In genomic region chr12:102917026-102917787, GRCh38 we compare ENCODE assay signal across 1 cellular context.
TF ChIP-seq lines count a peak whose summit lies in the region.

PAH (minus strand) TSS chr12:102917244; CDS start chr12:102917130, 114 bp downstream.

TF ChIP-seq in HepG2, 621 proteins besides CTCF, POLR2A, EP300 and RAD21 (continued from another document and continues in another):
- TF ChIP-seq ARID4A (CRISPR knock-in tag; IDR thresholded peaks at IDR 0.05; ENCODE audit: borderline replicate concordance) (peak; percentile 87; the same call in 1 of the 2 replicates), RBFOX2 (IDR thresholded peaks at IDR 0.05; ENCODE audit: low read depth, low read length) (peak; percentile 57; the same call in 1 of the 2 replicates), BRCA1 (CRISPR knock-in tag; IDR thresholded peaks at IDR 0.05) (no peak; the same call in 1 of the 2 replicates), ZNF20 (CRISPR knock-in tag; IDR thresholded peaks at IDR 0.05) (no peak), ZNF44 (CRISPR knock-in tag; IDR thresholded peaks at IDR 0.05) (0 out of 2 replicates have a peak, but pooled peaks have one; percentile 57), BCLAF1 (IDR thresholded peaks at IDR 0.05) (no peak), ZMAT5 (CRISPR knock-in tag; IDR thresholded peaks at IDR 0.05; ENCODE audit: borderline replicate concordance, low read depth) (no peak), EED (CRISPR knock-in tag; IDR thresholded peaks at IDR 0.05) (peak; percentile 64; the same call in 1 of the 2 replicates), KAT2B (IDR thresholded peaks at IDR 0.05; ENCODE audit: borderline replicate concordance, low read depth, low read length) (no peak), ZNF597 (CRISPR knock-in tag; IDR thresholded peaks at IDR 0.05) (no peak), KMT2A (CRISPR knock-in tag; IDR thresholded peaks at IDR 0.05) (peak; percentile 39; the same call in 1 of the 2 replicates), MIER3 (CRISPR knock-in tag; IDR thresholded peaks at IDR 0.05; ENCODE audit: borderline replicate concordance) (no peak), ZNF510 (CRISPR knock-in tag; IDR thresholded peaks at IDR 0.05; ENCODE audit: low read depth) (no peak), PITX1 (CRISPR knock-in tag; IDR thresholded peaks at IDR 0.05) (peak; percentile 54; the same call in 1 of the 2 replicates), ATM (IDR thresholded peaks at IDR 0.05; ENCODE audit: borderline replicate concordance) (no peak), SSRP1 (CRISPR knock-in tag; IDR thresholded peaks at IDR 0.05) (peak; percentile 48; the same call in 1 of the 2 replicates), ZFAT (CRISPR knock-in tag; conservative IDR thresholded peaks at IDR 0.05) (no peak), PCBP2 (optimal IDR thresholded peaks at IDR 0.05; ENCODE audit: low read depth, low read length, poor library complexity, severe bottlenecking) (no peak), HNF1A (IDR thresholded peaks at IDR 0.05; ENCODE audit: low read depth) (peak; percentile 37; the same call in 1 of the 2 replicates), HNF1A (CRISPR knock-in tag; IDR thresholded peaks at IDR 0.05; ENCODE audit: borderline replicate concordance) (peak; percentile 85; the same call in 1 of the 2 replicates), ZNF768 (CRISPR knock-in tag; IDR thresholded peaks at IDR 0.05) (0 out of 2 replicates have a peak, but pooled peaks have one; percentile 51), MAF1 (CRISPR knock-in tag; IDR thresholded peaks at IDR 0.05; ENCODE audit: borderline replicate concordance) (0 out of 2 replicates have a peak, but pooled peaks have one; percentile 18), ZMYM3 (CRISPR knock-in tag; IDR thresholded peaks at IDR 0.05) (peak; percentile 57; the same call in 1 of the 2 replicates), GATAD2A (CRISPR knock-in tag; IDR thresholded peaks at IDR 0.05) (peak; percentile 73), ZFP36 (IDR thresholded peaks at IDR 0.05; ENCODE audit: borderline replicate concordance, low read depth, low read length, partially characterized antibody) (no peak), ETV5 (CRISPR knock-in tag; IDR thresholded peaks at IDR 0.05; ENCODE audit: borderline replicate concordance) (peak; percentile 87), ZNF687 (CRISPR knock-in tag; IDR thresholded peaks at IDR 0.05) (peak; percentile 99), ZNF572 (CRISPR knock-in tag; IDR thresholded peaks at IDR 0.05) (peak; percentile 87; the same call in 1 of the 2 replicates), ZNF749 (CRISPR knock-in tag; IDR thresholded peaks at IDR 0.05; ENCODE audit: borderline replicate concordance) (peak; percentile 60; the same call in 1 of the 2 replicates), ZNF772 (CRISPR knock-in tag; IDR thresholded peaks at IDR 0.05) (peak; percentile 94; the same call in 1 of the 2 replicates), ZNF136 (CRISPR knock-in tag; IDR thresholded peaks at IDR 0.05; ENCODE audit: low read depth) (no peak), CREBL2 (CRISPR knock-in tag; IDR thresholded peaks at IDR 0.05; ENCODE audit: borderline replicate concordance) (no peak), ZNF24 (IDR thresholded peaks at IDR 0.05) (no peak), SMAD3 (CRISPR knock-in tag; IDR thresholded peaks at IDR 0.05) (no peak), ZNF563 (CRISPR knock-in tag; IDR thresholded peaks at IDR 0.05) (peak; percentile 45; the same call in 1 of the 2 replicates), FOXP4 (CRISPR knock-in tag; IDR thresholded peaks at IDR 0.05) (peak; percentile 85), KAT8 (CRISPR knock-in tag; IDR thresholded peaks at IDR 0.05) (no peak), HINFP (CRISPR knock-in tag; IDR thresholded peaks at IDR 0.05; ENCODE audit: low read depth) (peak; percentile 76; the same call in 1 of the 2 replicates), ZEB1 (IDR thresholded peaks at IDR 0.05; ENCODE audit: insufficient replicate concordance, low read depth) (peak; percentile 97)
